In genomic region chr10:57891201-57892006, GRCh38 we compare ENCODE assay signal across 18 cellular contexts.
"Had no signal": no experiment of that assay in that cellular context is flagged by ENCODE, and none has a peak within 500 bp of the region (broad histone marks: within the 10 kb centered on the region; RNA-seq: fewer than 3 reads in every experiment).

No MANE protein-coding gene starts in this region.

- H3K4me3 ChIP-seq: left lung, ovary, tibial artery, uterus had no signal

- H3K27ac ChIP-seq: epithelial cell of prostate, left lung, ovary, tibial artery, uterus had no signal

- ATAC-seq: activated CD8-positive, alpha-beta T cell treated with anti-CD3 and anti-CD28 coated beads, Interleukin-2, amount 10 ng/mL, durations not matched to agents 7 days and 5 days; activated T-cell treated with anti-CD3 and anti-CD28 coated beads, Interleukin-2, amount 50 U/mL, for 72 hours; effector memory CD8-positive, alpha-beta T cell; left lung; naive thymus-derived CD4-positive, alpha-beta T cell; stimulated activated naive B cell treated with anti-CD40 and anti-IgM and Interleukin-4, amounts not matched to agents 10 μg/mL and 1 μg/mL and 100 μg/mL, for 72 hours had no signal

- H3K27me3 ChIP-seq: left lung, ovary, tibial artery, uterus had no signal

- H3K9me3 ChIP-seq: ovary, tibial artery, uterus had no signal

- DNase-seq: activated CD4-positive, alpha-beta T cell treated with anti-CD3 and anti-CD28 coated beads, Interleukin-2, amount 10 ng/mL, durations not matched to agents 24 days and 14 days; activated CD4-positive, CD25-positive, alpha-beta regulatory T cell; activated CD8-positive, alpha-beta memory T cell treated with anti-CD3 and anti-CD28 coated beads, Interleukin-2, amount 50 U/mL, for 48 hours; activated CD8-positive, alpha-beta T cell treated with anti-CD3 and anti-CD28 coated beads, Interleukin-2, amount 10 ng/mL, durations not matched to agents 7 days and 5 days; activated gamma-delta T cell treated with Interleukin-2 at 50 U/mL for 16 hours; activated T-cell treated with anti-CD3 and anti-CD28 coated beads, Interleukin-2, amount 50 U/mL, for 72 hours; amniotic stem cell; cortex of kidney; effector memory CD8-positive, alpha-beta T cell; foreskin melanocyte; left lung; naive thymus-derived CD4-positive, alpha-beta T cell; ovary; stimulated activated CD4-positive, alpha-beta T cell treated with anti-CD3 and anti-CD28 coated beads, Interleukin-2, amount 100 ng/mL, for 48 hours; stimulated activated naive B cell treated with anti-CD40 and anti-IgM and Interleukin-4, amounts not matched to agents 10 μg/mL and 1 μg/mL and 100 μg/mL, for 72 hours; tibial artery; uterus had no signal

- H3K4me1 ChIP-seq: left lung, tibial artery, uterus had no signal

- H3K36me3 ChIP-seq: left lung, ovary, tibial artery, uterus had no signal
